In genomic region chr10:12929381-12929780, GRCh38 we compare ENCODE assay signal across 23 cellular contexts.
DNase-seq lines count a peak whose midpoint lies in the region; TF ChIP-seq lines count a peak whose summit lies in the region.
"Had no signal": no experiment of that assay in that cellular context is flagged by ENCODE, and none has a peak within 500 bp of the region (broad histone marks: within the 10 kb centered on the region; RNA-seq: fewer than 3 reads in every experiment).

No MANE protein-coding gene starts in this region.

- H3K36me3 ChIP-seq in Karpas-422 (ENCODE audit: insufficient read depth, low read length) = peaks cover 5% of the 10 kb centered on the region; the same call in 1 of the 2 replicates
- no peaks in the 10 kb centered on the region for H3K36me3 ChIP-seq in mesenchymal stem cell (ENCODE audit: control insufficient read depth in 1 of 2, insufficient read depth in 2 of 2, low read depth in 1 of 2, low read length in 2 of 2)
- H3K36me3 ChIP-seq: BE2C, BLaER1 had no signal

- H3K4me2 ChIP-seq in Karpas-422 (ENCODE audit: low read depth, low read length, poor library complexity, severe bottlenecking) (peak overlapping the region; percentile 25), mesenchymal stem cell (ENCODE audit: low read length, poor library complexity, severe bottlenecking) (no peak overlapping the region)
- H3K4me2 ChIP-seq: BLaER1 had no signal

- H3K4me3 Mint-ChIP-seq in type B pancreatic cell = no peak overlapping the region
- H3K4me3 Mint-ChIP-seq: CD14-positive monocyte; CD4-positive, alpha-beta memory T cell; CD4-positive, CD25-positive, alpha-beta regulatory T cell; CD8-positive, alpha-beta memory T cell had no signal

- H3K27ac ChIP-seq in Karpas-422 (ENCODE audit: low read length) = no peak overlapping the region
- H3K27ac ChIP-seq in mesenchymal stem cell (ENCODE audit: low read length, poor library complexity, severe bottlenecking) = no peak overlapping the region
- H3K27ac ChIP-seq: BLaER1 had no signal

- H3K23ac ChIP-seq in mesenchymal stem cell (ENCODE audit: low read length in 2 of 2) = no peak overlapping the region

- H4K8ac ChIP-seq in mesenchymal stem cell (ENCODE audit: low read length) = no peak overlapping the region

- H3K27me3 ChIP-seq in Karpas-422 (ENCODE audit: low read length) (no peaks in the 10 kb centered on the region), mesenchymal stem cell (ENCODE audit: control insufficient read depth in 1 of 2, insufficient read depth in 1 of 2, low read length in 2 of 2) (peaks cover 0 to 16% of the 10 kb centered on the region in 2 experiments)
- H3K27me3 ChIP-seq: BE2C, BLaER1 had no signal

- no peaks in the 10 kb centered on the region for H4K20me1 ChIP-seq in Karpas-422 (ENCODE audit: insufficient read depth, low read depth, low read length)
- H4K20me1 ChIP-seq: BLaER1 had no signal

- H3K9me3 ChIP-seq in Karpas-422 (ENCODE audit: low read length) (no peaks in the 10 kb centered on the region; the same call in 1 of the 2 replicates), mesenchymal stem cell (ENCODE audit: control insufficient read depth, low read length) (peaks cover 17% of the 10 kb centered on the region)
- H3K9me3 ChIP-seq: BE2C had no signal

- H2AFZ ChIP-seq in Karpas-422 (ENCODE audit: low read length) (no peak overlapping the region), mesenchymal stem cell (ENCODE audit: low read depth, low read length) (no peak overlapping the region)

- H2BK15ac ChIP-seq in mesenchymal stem cell (ENCODE audit: low read depth, poor library complexity, severe bottlenecking) = peak overlapping the region; percentile 73

- peaks cover 4% of the 10 kb centered on the region for H3K9me3 Mint-ChIP-seq in type B pancreatic cell

- no peak overlapping the region for H2BK120ac ChIP-seq in mesenchymal stem cell (ENCODE audit: low read depth, low read length)

- no peak overlapping the region for H3K27ac Mint-ChIP-seq in type B pancreatic cell
- H3K27ac Mint-ChIP-seq: CD14-positive monocyte; CD4-positive, alpha-beta memory T cell; CD4-positive, CD25-positive, alpha-beta regulatory T cell; CD8-positive, alpha-beta memory T cell had no signal

- no peaks in the 10 kb centered on the region for H3K27me3 Mint-ChIP-seq in type B pancreatic cell

- no peaks in the 10 kb centered on the region for H3K79me1 ChIP-seq in mesenchymal stem cell (replicated peaks; ENCODE audit: low read length, poor library complexity, severe bottlenecking)

- no peak overlapping the region for H2AK5ac ChIP-seq in mesenchymal stem cell (ENCODE audit: low read length, severe bottlenecking)

- 73% methylated on average over 2 of the region's 2 CpGs for WGBS in mesenchymal stem cell

- H3K9ac ChIP-seq in Karpas-422 (ENCODE audit: low read length) = no peak overlapping the region
- H3K9ac ChIP-seq in mesenchymal stem cell (ENCODE audit: low read length) = no peak overlapping the region
- H3K9ac ChIP-seq: BLaER1 had no signal

- DNase-seq in Karpas-422 (no peak), mesenchymal stem cell (no peak), type B pancreatic cell (ENCODE audit: extremely low spot score, unreplicated experiment) (peak; percentile 20), RKO (ENCODE audit: low spot score) (no peak)
- no peak for DNase-seq in activated CD4-positive, alpha-beta T cell treated with anti-CD3 and anti-CD28 coated beads, Interleukin-2, amount 50 U/mL, for 1 hour
- DNase-seq: 8988T; ACHN; BE2C; C1 segment of cervical spinal cord; CD4-positive, alpha-beta memory T cell; CD4-positive, CD25-positive, alpha-beta regulatory T cell; CD8-positive, alpha-beta memory T cell; COR-L47; DMS 273 treated with DMSO at 0.1 percent for 48 hours; DMS153; DMS53; DMS79; DND-41; EL; GDM1 had no signal

- H3K4ac ChIP-seq in mesenchymal stem cell (ENCODE audit: low read depth in 1 of 2, low read length in 2 of 2) = no peak overlapping the region

- H3K4me1 ChIP-seq in Karpas-422 (ENCODE audit: low read length) (peaks cover 21% of the 10 kb centered on the region), mesenchymal stem cell (ENCODE audit: control insufficient read depth, insufficient read depth, low read depth, low read length) (no peaks in the 10 kb centered on the region)
- H3K4me1 ChIP-seq: BE2C, BLaER1 had no signal

- no peak overlapping the region for H3K14ac ChIP-seq in mesenchymal stem cell (ENCODE audit: low read length in 2 of 2)

- H2BK12ac ChIP-seq in mesenchymal stem cell (ENCODE audit: low read length in 2 of 2) = no peak overlapping the region

- H3K4me1 Mint-ChIP-seq in type B pancreatic cell (ENCODE audit: unreplicated experiment) = no peaks in the 10 kb centered on the region
- H3K4me1 Mint-ChIP-seq: CD14-positive monocyte; CD4-positive, alpha-beta memory T cell; CD4-positive, CD25-positive, alpha-beta regulatory T cell; CD8-positive, alpha-beta memory T cell had no signal

- H3K9me2 ChIP-seq in Karpas-422 (replicated peaks; ENCODE audit: insufficient read depth, low read length) = no peaks in the 10 kb centered on the region

- no peaks in the 10 kb centered on the region for H3K79me2 ChIP-seq in Karpas-422 (ENCODE audit: low read length)

- H3K4me3 ChIP-seq in Karpas-422 (ENCODE audit: low read length) = no peak overlapping the region
- no peak overlapping the region for H3K4me3 ChIP-seq in mesenchymal stem cell (ENCODE audit: insufficient read depth in 1 of 2, low read depth in 1 of 2, low read length in 2 of 2)
- H3K4me3 ChIP-seq: BLaER1, GM12878 had no signal

- no peak overlapping the region for H2BK5ac ChIP-seq in mesenchymal stem cell (ENCODE audit: low read depth, low read length, poor library complexity, severe bottlenecking)

- H3K36me3 Mint-ChIP-seq in type B pancreatic cell = peaks cover 12% of the 10 kb centered on the region
- H3K36me3 Mint-ChIP-seq: CD14-positive monocyte; CD4-positive, alpha-beta memory T cell; CD4-positive, CD25-positive, alpha-beta regulatory T cell; CD8-positive, alpha-beta memory T cell had no signal

- TF ChIP-seq CTCF in type B pancreatic cell (conservative IDR thresholded peaks at IDR 0.05) = no peak

- no peak overlapping the region for H3K18ac ChIP-seq in mesenchymal stem cell (ENCODE audit: low read depth in 1 of 2, low read length in 2 of 2)

- no peak overlapping the region for H4K91ac ChIP-seq in mesenchymal stem cell (ENCODE audit: low read length)
